8 cellular contexts compared by ENCODE assay signal in genomic region chr21:44370027-44370735, GRCh38. TPM values are rescaled to one million over a fixed set of nuclear protein-coding genes. Genes with fewer than 3 reads are reported as not detected.
DNase-seq lines count a peak whose midpoint lies in the region; ATAC-seq, FAIRE-seq and TF ChIP-seq lines count a peak whose summit lies in the region.

No MANE protein-coding gene starts in this region.

- H3K79me2 ChIP-seq in HCT116 (ENCODE audit: insufficient read depth, low read length): no peaks in the 10 kb centered on the region

- POLR2A ChIA-PET in HCT116 (lab: Charles Lee): no interaction called here

- H3K4me2 ChIP-seq in HCT116 (ENCODE audit: low read length): no peak overlapping the region

- H3K9me3 ChIP-seq in HCT116 (ENCODE audit: control insufficient read depth in 1 of 2, insufficient read depth in 1 of 2, low read depth in 1 of 2, low read length in 2 of 2) (no peaks in the 10 kb centered on the region), adipocyte (ENCODE audit: control insufficient read depth, low read length) (no peaks in the 10 kb centered on the region)

- no peaks in the 10 kb centered on the region for H3K27me3 ChIP-seq in HCT116 (ENCODE audit: insufficient read depth, low read length)
- peaks cover 6% of the 10 kb centered on the region for H3K27me3 ChIP-seq in adipocyte (replicated peaks; ENCODE audit: control insufficient read depth, insufficient read depth, low read length)

- no peak for TF ChIP-seq CTCF in HCT116 (IDR thresholded peaks at IDR 0.05 in 2 of 3, conservative IDR thresholded peaks at IDR 0.05 in 1 of 3; ENCODE audit: borderline replicate concordance in 1 of 3, insufficient read depth in 1 of 3, low read depth in 2 of 3, low read length in 2 of 3)

- H3K4me1 ChIP-seq in HCT116 (ENCODE audit: control insufficient read depth in 1 of 2, insufficient read depth in 2 of 2, low read length in 2 of 2) (no peaks in the 10 kb centered on the region), adipocyte (ENCODE audit: control insufficient read depth, insufficient read depth, low read length) (no peaks in the 10 kb centered on the region)

- H3K9me2 ChIP-seq in HCT116 (ENCODE audit: insufficient read depth): no peaks in the 10 kb centered on the region

- no peak for FAIRE-seq in GM12891 (lab: Jason Lieb, UNC)

- no peaks in the 10 kb centered on the region for H3K36me3 ChIP-seq in HCT116 (ENCODE audit: control insufficient read depth in 1 of 2, insufficient read depth in 2 of 2, low read length in 2 of 2)
- H3K36me3 ChIP-seq in adipocyte (ENCODE audit: control insufficient read depth, insufficient read depth, low read length, severe bottlenecking): no peaks in the 10 kb centered on the region

- no peak overlapping the region for H2AFZ ChIP-seq in HCT116 (ENCODE audit: low read depth, low read length, poor library complexity, severe bottlenecking)

- H3K27ac ChIP-seq in HCT116 (ENCODE audit: low read depth, low read length): no peak overlapping the region

- no peak for TF ChIP-seq RAD21 in HCT116 (IDR thresholded peaks at IDR 0.05; ENCODE audit: low read depth)

- TF ChIP-seq POLR2A in HCT116 (IDR thresholded peaks at IDR 0.05; ENCODE audit: borderline replicate concordance, extremely low read depth, insufficient read depth, insufficient read length): no peak
- no peak for TF ChIP-seq POLR2A in GM12891 (IDR thresholded peaks at IDR 0.05; ENCODE audit: low read depth, low read length)

- peak; percentile 95 for DNase-seq in A172 (ENCODE audit: low spot score)
- DNase-seq in HCT116 (ENCODE audit: low read depth, low spot score): no peak
- peak; percentile 59 for DNase-seq in adipocyte (ENCODE audit: low read depth)
- DNase-seq in islet precursor cell: peak; percentile 69
- DNase-seq in activated CD4-positive, alpha-beta T cell treated with anti-CD3 and anti-CD28 coated beads for 4 hours: no peak
- DNase-seq in HT-29 (ENCODE audit: low spot score): no peak
- no peak for DNase-seq in GM12891 (ENCODE audit: insufficient read length, low spot score)

- H3K4me3 ChIP-seq in HCT116 (replicated peaks in 1 of 2; ENCODE audit: low read depth in 1 of 2, low read length in 2 of 2) (no peak overlapping the region), adipocyte (ENCODE audit: low read length) (no peak overlapping the region)

- CTCF ChIA-PET in HCT116 (lab: Charles Lee): no interaction called here

- no peaks in the 10 kb centered on the region for H4K20me1 ChIP-seq in HCT116 (ENCODE audit: insufficient read depth)

- no peak overlapping the region for H3K9ac ChIP-seq in HCT116 (ENCODE audit: low read length)
- no peak overlapping the region for H3K9ac ChIP-seq in adipocyte (ENCODE audit: low read length)

- ATAC-seq in HCT116: no peak
- no peak for ATAC-seq in HG02763 (IDR thresholded peaks at IDR 0.05; ENCODE audit: unreplicated experiment)

- RAD21 ChIA-PET in HCT116 (lab: Charles Lee; ENCODE audit: low non-redundant PET in 1 of 2, low total read pairs in 2 of 2, uncharacterized antibody in 2 of 2, unreplicated experiment in 2 of 2): no interaction called here

- BruUV-seq in HCT116 (replicated peaks; lab: Mats Ljungman, UMichigan): no TSS peak

- intact Hi-C loops in HCT116 (cut with micrococcal nuclease): no loop called here

TF ChIP-seq in HCT116, 20 proteins besides CTCF, POLR2A, EP300 and RAD21:
- TF ChIP-seq JUND (IDR thresholded peaks at IDR 0.05): no peak
- peak; percentile 46 for TF ChIP-seq TCF7L2 (IDR thresholded peaks at IDR 0.05; ENCODE audit: borderline replicate concordance, extremely low read depth, insufficient read depth, insufficient read length)
TF ChIP-seq in HCT116: peak in this region for 1.

TF ChIP-seq in GM12891, 5 proteins besides CTCF, POLR2A, EP300 and RAD21:
- TF ChIP-seq TAF1 (IDR thresholded peaks at IDR 0.05; ENCODE audit: low read depth, low read length) (no peak), POU2F2 (IDR thresholded peaks at IDR 0.05; ENCODE audit: low read depth, low read length) (no peak), SPI1 (IDR thresholded peaks at IDR 0.05; ENCODE audit: low read depth, low read length) (no peak), PAX5 (IDR thresholded peaks at IDR 0.05; ENCODE audit: insufficient read depth, low read length, severe bottlenecking) (no peak), POLR2AphosphoS5 (IDR thresholded peaks at IDR 0.05; ENCODE audit: low read depth, low read length) (no peak)

RNA-seq across cellular contexts. Expression of gene TRPM2, which starts 16.8 kb away (rescaled TPM):
- total RNA-seq in A172 (2014; rRNA removed; shearing (Covaris generic)): 0.98 and 1.9 TPM in 2 replicates
- 28.1 TPM for total RNA-seq in HCT116 (2021; ENCODE audit: unreplicated experiment)
- 15.6 and 17.9 TPM in 2 replicates for polyA plus RNA-seq in HCT116 (2012)
- 0.60 TPM in 1 of 2 replicates, not detected in the other for total RNA-seq in HT-29 (2014; rRNA removed; shearing (Covaris generic))
- polyA plus RNA-seq in GM12891 (2012; ENCODE audit: low read depth, missing spikeins): 7.6 TPM

RNA-seq across cellular contexts. Expression of gene CFAP410, which starts 31.0 kb away (rescaled TPM):
- total RNA-seq in A172 (2014; rRNA removed; shearing (Covaris generic)): 26.3 and 27.8 TPM in 2 replicates
- total RNA-seq in HCT116 (2021; ENCODE audit: unreplicated experiment): 15.3 TPM
- 12.6 and 13.0 TPM in 2 replicates for polyA plus RNA-seq in HCT116 (2012)
- 21.7 and 21.8 TPM in 2 replicates for total RNA-seq in HT-29 (2014; rRNA removed; shearing (Covaris generic))
- polyA plus RNA-seq in GM12891 (2012; ENCODE audit: low read depth, missing spikeins): 21.5 TPM

Comparison
In these comparisons a context has a peak if more than half of its experiments do, and no peak if none do; other contexts are left out.
1. DNase-seq: peak in A172 (single experiment), adipocyte (single experiment) and islet precursor cell (single experiment); none in HCT116 (single experiment), activated CD4-positive, alpha-beta T cell treated with anti-CD3 and anti-CD28 coated beads for 4 hours (0 of 2), HT-29 (single experiment) and GM12891 (single experiment).